Comparison of ENCODE assay signal across 1 cellular context in the genomic region with DNA sequence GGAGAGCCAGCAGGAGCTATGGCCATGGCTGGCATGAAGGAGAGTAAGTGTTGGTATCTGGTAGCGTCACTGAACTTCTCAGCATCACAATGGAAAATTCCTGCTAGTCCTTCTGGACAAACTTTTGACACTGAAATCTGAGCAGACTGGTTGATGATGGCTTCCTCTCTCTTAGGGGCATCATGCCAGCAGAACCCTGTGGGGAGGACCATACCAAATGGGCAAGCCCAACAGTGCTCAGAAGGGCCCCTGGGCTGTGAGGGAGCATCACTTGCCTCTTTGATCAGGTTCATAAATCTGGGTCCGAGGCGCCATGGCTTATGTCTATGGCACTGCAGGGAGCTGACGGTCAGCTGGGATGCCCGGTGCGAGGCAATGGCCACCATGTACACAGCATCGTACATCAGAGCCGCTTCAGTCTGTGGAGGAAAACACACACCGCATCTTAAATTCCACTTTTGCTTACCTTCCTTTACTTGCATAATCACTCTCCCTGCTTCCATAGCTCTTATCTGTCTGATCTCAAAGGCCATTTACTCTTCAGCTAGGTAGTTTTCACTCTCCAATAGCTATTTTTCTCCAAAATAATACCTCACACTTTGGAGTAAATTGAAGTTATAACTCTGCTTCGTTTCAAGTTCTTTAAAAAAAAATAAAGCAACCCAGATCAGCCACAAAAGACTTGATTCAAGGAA.
TF ChIP-seq lines count a peak whose summit lies in the region.

No MANE protein-coding gene starts in this region.

TF ChIP-seq in K562, 482 proteins besides CTCF, POLR2A, EP300 and RAD21 (continued from another document):
- TF ChIP-seq, protein P1, sequence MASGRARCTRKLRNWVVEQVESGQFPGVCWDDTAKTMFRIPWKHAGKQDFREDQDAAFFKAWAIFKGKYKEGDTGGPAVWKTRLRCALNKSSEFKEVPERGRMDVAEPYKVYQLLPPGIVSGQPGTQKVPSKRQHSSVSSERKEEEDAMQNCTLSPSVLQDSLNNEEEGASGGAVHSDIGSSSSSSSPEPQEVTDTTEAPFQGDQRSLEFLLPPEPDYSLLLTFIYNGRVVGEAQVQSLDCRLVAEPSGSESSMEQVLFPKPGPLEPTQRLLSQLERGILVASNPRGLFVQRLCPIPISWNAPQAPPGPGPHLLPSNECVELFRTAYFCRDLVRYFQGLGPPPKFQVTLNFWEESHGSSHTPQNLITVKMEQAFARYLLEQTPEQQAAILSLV (tag; IDR thresholded peaks at IDR 0.05) = no peak
- TF ChIP-seq RBFOX2 (IDR thresholded peaks at IDR 0.05; ENCODE audit: low read depth, low read length) = no peak
- peak in 1 of 3 experiments; percentile 25 for TF ChIP-seq YY1 (IDR thresholded peaks at IDR 0.05; ENCODE audit: borderline replicate concordance in 1 of 3, control insufficient read depth in 1 of 3, extremely low read depth in 1 of 3, insufficient read depth in 3 of 3, insufficient read length in 1 of 3, insufficient replicate concordance in 2 of 3, low read depth in 1 of 3, low read length in 2 of 3)
- no peak for TF ChIP-seq FOXJ3 (CRISPR knock-in tag; IDR thresholded peaks at IDR 0.05)
- TF ChIP-seq ARNT (IDR thresholded peaks at IDR 0.05) = no peak
- 0 out of 2 replicates have a peak, but pooled peaks have one; percentile 49 for TF ChIP-seq KLF1 (tag; IDR thresholded peaks at IDR 0.05)
- no peak for TF ChIP-seq ZNF232 (CRISPR knock-in tag; IDR thresholded peaks at IDR 0.05)
- no peak for TF ChIP-seq GTF2F1 (IDR thresholded peaks at IDR 0.05; ENCODE audit: low read depth, low read length)
- TF ChIP-seq GTF2A2 (tag; IDR thresholded peaks at IDR 0.05) = peak; percentile 90
- TF ChIP-seq, protein P2, sequence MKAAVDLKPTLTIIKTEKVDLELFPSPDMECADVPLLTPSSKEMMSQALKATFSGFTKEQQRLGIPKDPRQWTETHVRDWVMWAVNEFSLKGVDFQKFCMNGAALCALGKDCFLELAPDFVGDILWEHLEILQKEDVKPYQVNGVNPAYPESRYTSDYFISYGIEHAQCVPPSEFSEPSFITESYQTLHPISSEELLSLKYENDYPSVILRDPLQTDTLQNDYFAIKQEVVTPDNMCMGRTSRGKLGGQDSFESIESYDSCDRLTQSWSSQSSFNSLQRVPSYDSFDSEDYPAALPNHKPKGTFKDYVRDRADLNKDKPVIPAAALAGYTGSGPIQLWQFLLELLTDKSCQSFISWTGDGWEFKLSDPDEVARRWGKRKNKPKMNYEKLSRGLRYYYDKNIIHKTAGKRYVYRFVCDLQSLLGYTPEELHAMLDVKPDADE (conservative IDR thresholded peaks at IDR 0.05; ENCODE audit: control insufficient read depth, low read depth, low read length) = no peak
- no peak for TF ChIP-seq PPARD (CRISPR knock-in tag; IDR thresholded peaks at IDR 0.05)
